ENCODE assay signal across 15 cellular contexts in the genomic region with DNA sequence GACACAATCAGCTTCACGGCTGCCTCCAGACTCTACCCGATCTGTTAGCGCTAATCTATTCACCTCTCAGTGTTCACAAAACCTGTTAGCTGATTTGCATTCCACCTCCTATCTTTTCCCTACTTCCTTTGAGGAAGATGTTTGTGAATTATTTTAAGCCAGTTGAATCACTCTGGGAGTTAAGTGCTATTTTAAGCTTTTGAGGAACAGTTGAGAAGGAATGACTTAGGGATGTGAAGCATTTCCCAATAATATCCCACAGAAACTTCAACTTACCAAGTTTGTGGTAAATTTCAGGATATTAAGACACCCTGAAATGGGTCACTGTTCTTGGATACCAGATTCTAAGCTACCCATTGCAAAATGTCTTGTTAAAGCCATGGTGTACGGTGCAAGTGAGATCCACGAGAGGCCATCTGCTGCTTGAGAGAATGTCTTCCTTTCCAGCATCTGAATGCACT.
A peak's percentile ranks its signal among the peaks of the same experiment; 100 is the strongest.
DNase-seq lines count a peak whose midpoint lies in the region; ATAC-seq, FAIRE-seq and TF ChIP-seq lines count a peak whose summit lies in the region.
"Had no signal": no experiment of that assay in that cellular context is flagged by ENCODE, and none has a peak within 500 bp of the region (broad histone marks: within the 10 kb centered on the region; RNA-seq: fewer than 3 reads in every experiment).

No MANE protein-coding gene starts in this region.

- in situ Hi-C loops in K562 (cut with MboI), result loop anchor here (10.0 kb wide), 1 partner anchor 145 kb away; the partner anchor contains the start of gene CITED2

- no peaks in the 10 kb centered on the region for H3K27me3 ChIP-seq in breast epithelium
- no peaks in the 10 kb centered on the region for H3K27me3 ChIP-seq in K562 (ENCODE audit: control insufficient read depth in 2 of 2, insufficient read depth in 2 of 2, low read length in 2 of 2)
- no peaks in the 10 kb centered on the region for H3K27me3 ChIP-seq in upper lobe of right lung

- H3K27ac ChIP-seq in breast epithelium (peak overlapping the region in 1 of 2 donors; percentile 23), K562 (ENCODE audit: extremely low read depth, low read depth, low read length) (peak overlapping the region; percentile 23; the same call in 2 of the 3 replicates), upper lobe of right lung (no peak overlapping the region)
- H3K27ac ChIP-seq: SK-N-MC, WERI-Rb-1 had no signal

- H3K9me3 ChIP-seq in breast epithelium (no peaks in the 10 kb centered on the region), K562 (replicated peaks; ENCODE audit: control insufficient read depth, insufficient read depth, low read depth, low read length) (0 out of 2 replicates have a peak, but pooled peaks cover 3% of the 10 kb centered on the region), upper lobe of right lung (no peaks in the 10 kb centered on the region)

- TF ChIP-seq CTCF in MCF 10A (IDR thresholded peaks at IDR 0.05; ENCODE audit: unreplicated experiment) (no peak), breast epithelium (IDR thresholded peaks at IDR 0.05) (no peak), K562 (IDR thresholded peaks at IDR 0.05 in 2 of 3, conservative IDR thresholded peaks at IDR 0.05 in 1 of 3; ENCODE audit: insufficient read depth in 2 of 3, low read depth in 1 of 3, low read length in 3 of 3) (no peak), upper lobe of right lung (IDR thresholded peaks at IDR 0.05) (no peak)

- H3K4me1 ChIP-seq in breast epithelium (no peaks in the 10 kb centered on the region), K562 (replicated peaks in 1 of 2; ENCODE audit: control insufficient read depth in 2 of 2, insufficient read depth in 2 of 2, low read length in 2 of 2) (peaks cover 11 to 48% of the 10 kb centered on the region in 2 experiments; a peak in 4 of 5 replicates), upper lobe of right lung (no peaks in the 10 kb centered on the region)

- H3K79me2 ChIP-seq in K562 (ENCODE audit: control insufficient read depth, insufficient read depth, low read length), result no peaks in the 10 kb centered on the region

- H3K9me3 Mint-ChIP-seq in MCF 10A (ENCODE audit: unreplicated experiment) (no peaks in the 10 kb centered on the region), T-cell (no peaks in the 10 kb centered on the region)
- H3K9me3 Mint-ChIP-seq: activated naive CD4-positive, alpha-beta T cell treated with anti-CD3 and anti-CD28 coated beads, Interleukin-2, amount 50 U/mL, for 24 hours had no signal

- no peaks in the 10 kb centered on the region for H3K36me3 ChIP-seq in breast epithelium
- no peaks in the 10 kb centered on the region for H3K36me3 ChIP-seq in K562 (ENCODE audit: control insufficient read depth, insufficient read depth, low read length)
- no peaks in the 10 kb centered on the region for H3K36me3 ChIP-seq in upper lobe of right lung
- H3K36me3 ChIP-seq: WERI-Rb-1 had no signal

- H3K4me2 ChIP-seq in K562 (ENCODE audit: insufficient read depth, low read length), result peak overlapping the region; percentile 72

- H4K20me1 ChIP-seq in K562 (replicated peaks; ENCODE audit: control insufficient read depth, insufficient read depth, low read length), result no peaks in the 10 kb centered on the region

- no peak for DNase-seq in MCF 10A (ENCODE audit: unreplicated experiment)
- DNase-seq in breast epithelium (ENCODE audit: low spot score in 2 of 2), result no peak
- peak in 2 of 4 experiments; percentile 27 to 54 for DNase-seq in K562 (ENCODE audit: extremely low read depth in 1 of 4, low spot score in 3 of 4)
- peak; percentile 48 for DNase-seq in kidney tubule cell (ENCODE audit: low spot score)
- DNase-seq in upper lobe of right lung, result no peak
- no peak for DNase-seq in NCI-H446 (lab: John Stamatoyannopoulos, UW)
- no peak for DNase-seq in activated CD8-positive, alpha-beta memory T cell treated with anti-CD3 and anti-CD28 coated beads, Interleukin-2, amount 50 U/mL, for 4 hours
- no peak for DNase-seq in T-cell
- DNase-seq: activated CD8-positive, alpha-beta memory T cell treated with anti-CD3 and anti-CD28 coated beads, Interleukin-2, amount 10 ng/mL, durations not matched to agents 7 days and 5 days; occipital lobe; substantia nigra; WERI-Rb-1 had no signal

- H3K9ac ChIP-seq in K562 (ENCODE audit: insufficient read depth in 1 of 2, low read depth in 2 of 2, low read length in 2 of 2), result peak overlapping the region in 1 of 2 experiments; percentile 40; a peak in 2 of 4 replicates

- no peak for FAIRE-seq in K562 (lab: Jason Lieb, UNC)
- FAIRE-seq: endothelial cell of umbilical vein had no signal

- no peaks in the 10 kb centered on the region for H3K9me1 ChIP-seq in K562 (ENCODE audit: control insufficient read depth, insufficient read depth, low read length)

- peak overlapping the region; percentile 72 for H2AFZ ChIP-seq in K562 (ENCODE audit: low read depth, low read length)

- WGBS in K562 (ENCODE audit: insufficient coverage, low coverage, missing lambda C conversion rate), result 16% methylated on average over 5 of the region's 5 CpGs

- H3K27ac Mint-ChIP-seq in MCF 10A (ENCODE audit: low read depth, unreplicated experiment), result peak overlapping the region; percentile 46
- H3K27ac Mint-ChIP-seq in T-cell, result no peak overlapping the region
- H3K27ac Mint-ChIP-seq: activated CD8-positive, alpha-beta memory T cell treated with anti-CD3 and anti-CD28 coated beads, Interleukin-2, amount 10 ng/mL, durations not matched to agents 7 days and 5 days; activated naive CD4-positive, alpha-beta T cell treated with anti-CD3 and anti-CD28 coated beads, Interleukin-2, amount 50 U/mL, for 24 hours had no signal

- BruUV-seq in MCF 10A (replicated peaks; lab: Mats Ljungman, UMichigan) (no TSS peak), K562 (replicated peaks; lab: Mats Ljungman, UMichigan) (no TSS peak)

- H3K4me3 ChIP-seq in breast epithelium (no peak overlapping the region), K562 (no peak overlapping the region), upper lobe of right lung (no peak overlapping the region)
- H3K4me3 ChIP-seq: SK-N-MC had no signal

- POLR2A ChIA-PET in MCF 10A (lab: Yijun Ruan, JAX) (interaction anchor here (0.5 to 1.0 kb wide), 3 partner anchors 145 to 896 kb away, joined by 3 to 6 read pairs (median 3); partner anchors contain the start of gene CITED2), K562 (lab: Yijun Ruan, JAX) (interaction anchor here (1.0 to 4.5 kb wide), 5 partner anchors 10 to 145 kb away, joined by 3 to 41 read pairs (median 4); partner anchors contain the start of gene CITED2), T-cell (lab: Charles Lee) (no interaction called here)

- intact Hi-C loops in MCF 10A (cut with micrococcal nuclease) (loop anchor here (5.0 kb wide), 1 partner anchor 112 kb away; no protein-coding TSS in a partner anchor), breast epithelium (cut with DNase I; ENCODE audit: low total_unique reads) (no loop called here), K562 (cut with micrococcal nuclease) (loop anchor here (2.0 to 5.0 kb wide), 2 partner anchors 71 to 83 kb away; no protein-coding TSS in a partner anchor), upper lobe of right lung (cut with DNase I) (no loop called here)

- 0 out of 4 replicates have a peak, but pooled peaks of 1 of the 2 experiments have one; percentile 11 for TF ChIP-seq RAD21 in K562 (CRISPR knock-in tag; conservative IDR thresholded peaks at IDR 0.05 in 1 of 2, IDR thresholded peaks at IDR 0.05 in 1 of 2)

- ATAC-seq in K562, result peak; percentile 28
- peak; percentile 36 for ATAC-seq in upper lobe of right lung
- no peak for ATAC-seq in T-cell (replicated peaks in 1 of 4)
- ATAC-seq: activated CD8-positive, alpha-beta memory T cell treated with anti-CD3 and anti-CD28 coated beads, Interleukin-2, amount 10 ng/mL, durations not matched to agents 7 days and 5 days had no signal

- CTCF ChIA-PET in MCF 10A (lab: Yijun Ruan, JAX), result interaction anchor here (0.9 kb wide), 1 partner anchor 18 kb away, joined by 3 read pairs; no protein-coding TSS in a partner anchor
- CTCF ChIA-PET in K562 (lab: Yijun Ruan, JAX; ENCODE audit: low intra/inter-chr PET ratio), result no interaction called here
- CTCF ChIA-PET in T-cell (lab: Charles Lee), result no interaction called here

- no peaks in the 10 kb centered on the region for H3K27me3 Mint-ChIP-seq in MCF 10A (ENCODE audit: insufficient read depth, unreplicated experiment)
- peaks cover 0 to 4% of the 10 kb centered on the region in 2 donors for H3K27me3 Mint-ChIP-seq in T-cell
- H3K27me3 Mint-ChIP-seq: activated CD8-positive, alpha-beta memory T cell treated with anti-CD3 and anti-CD28 coated beads, Interleukin-2, amount 10 ng/mL, durations not matched to agents 7 days and 5 days had no signal

- H3K4me1 Mint-ChIP-seq in MCF 10A (ENCODE audit: insufficient read depth, unreplicated experiment), result peaks cover 29% of the 10 kb centered on the region
- H3K4me1 Mint-ChIP-seq in T-cell, result peaks cover 0 to 4% (median 4%) of the 10 kb centered on the region in 3 donors

- H3K4me3 Mint-ChIP-seq in MCF 10A (ENCODE audit: unreplicated experiment) (no peak overlapping the region), T-cell (no peak overlapping the region)
- H3K4me3 Mint-ChIP-seq: activated CD8-positive, alpha-beta memory T cell treated with anti-CD3 and anti-CD28 coated beads, Interleukin-2, amount 10 ng/mL, durations not matched to agents 7 days and 5 days; activated naive CD4-positive, alpha-beta T cell treated with anti-CD3 and anti-CD28 coated beads, Interleukin-2, amount 50 U/mL, for 24 hours had no signal

- H3K36me3 Mint-ChIP-seq in MCF 10A (ENCODE audit: insufficient read depth, unreplicated experiment) (no peaks in the 10 kb centered on the region), T-cell (no peaks in the 10 kb centered on the region)
- H3K36me3 Mint-ChIP-seq: activated naive CD4-positive, alpha-beta T cell treated with anti-CD3 and anti-CD28 coated beads, Interleukin-2, amount 50 U/mL, for 24 hours had no signal

- TF ChIP-seq POLR2A in breast epithelium (IDR thresholded peaks at IDR 0.05), result no peak
- TF ChIP-seq POLR2A in K562 (conservative IDR thresholded peaks at IDR 0.05), result no peak

- no peak for TF ChIP-seq EP300 in K562 (IDR thresholded peaks at IDR 0.05; ENCODE audit: low read length)

TF ChIP-seq in K562, 482 proteins besides CTCF, POLR2A, EP300 and RAD21 (continues in another document):
- TF ChIP-seq BCOR (IDR thresholded peaks at IDR 0.05), result no peak
- peak; percentile 27; the same call in 1 of the 2 replicates for TF ChIP-seq KDM2B (CRISPR knock-in tag; IDR thresholded peaks at IDR 0.05)
- no peak for TF ChIP-seq SREBF2 (CRISPR knock-in tag; IDR thresholded peaks at IDR 0.05)
- TF ChIP-seq TBP (optimal IDR thresholded peaks at IDR 0.05; ENCODE audit: low read depth, low read length), result peak; percentile 1
- TF ChIP-seq CEBPG (CRISPR knock-in tag; IDR thresholded peaks at IDR 0.05), result no peak
- TF ChIP-seq CEBPG (tag; conservative IDR thresholded peaks at IDR 0.05 in 1 of 2, IDR thresholded peaks at IDR 0.05 in 1 of 2), result 0 out of 4 replicates have a peak, but pooled peaks of 1 of the 2 experiments have one; percentile 16
- TF ChIP-seq ASH1L (IDR thresholded peaks at IDR 0.05; ENCODE audit: borderline replicate concordance, low read depth, partially characterized antibody), result no peak
- TF ChIP-seq PHF20 (IDR thresholded peaks at IDR 0.05; ENCODE audit: partially characterized antibody), result peak; percentile 12
- no peak for TF ChIP-seq EHMT2 (IDR thresholded peaks at IDR 0.05)
- no peak for TF ChIP-seq ZNF175 (CRISPR knock-in tag; IDR thresholded peaks at IDR 0.05; ENCODE audit: low read depth)

Comparison
In these comparisons a context has a peak if more than half of its experiments do, and no peak if none do; other contexts are left out.
1. intact Hi-C loops: an anchor here in MCF 10A (5.0 kb wide) and K562 (2.0 to 5.0 kb wide); none called in breast epithelium and upper lobe of right lung.
2. ATAC-seq: peak in K562 (single experiment) and upper lobe of right lung (single experiment); none in T-cell (0 of 4).
3. POLR2A ChIA-PET loops: an anchor here in MCF 10A (0.5 to 1.0 kb wide) and K562 (1.0 to 4.5 kb wide); none called in T-cell.